14 cellular contexts compared by ENCODE assay signal in the genomic region with DNA sequence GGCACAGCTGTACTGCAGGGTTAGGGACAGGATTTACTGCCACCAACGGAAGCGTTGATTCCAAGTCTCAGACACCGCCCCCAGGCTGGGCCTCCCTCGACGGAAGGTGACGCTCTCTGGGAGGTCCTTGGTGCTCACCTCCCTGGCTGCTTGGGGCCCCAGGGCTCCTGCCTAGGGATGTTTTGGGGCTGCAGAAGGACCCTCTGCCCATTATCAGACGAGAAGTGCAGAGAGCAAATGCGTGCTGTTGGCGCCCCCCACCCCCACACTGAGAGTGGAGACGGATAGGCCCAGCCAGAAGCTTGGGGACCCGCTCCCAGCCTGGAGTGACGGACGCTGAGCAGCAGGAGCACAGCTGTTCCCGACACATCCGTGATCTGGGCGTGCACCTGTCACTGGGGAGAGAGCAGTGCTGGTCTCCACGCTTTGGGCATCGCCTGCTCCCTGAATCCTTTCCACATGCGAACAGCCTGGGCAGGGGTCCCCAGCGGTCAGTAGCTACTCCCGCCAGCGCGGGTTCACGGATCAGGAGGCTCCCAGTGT. TPM values are rescaled to one million over a fixed set of nuclear protein-coding genes. Genes with fewer than 3 reads are reported as not detected.
DNase-seq lines count a peak whose midpoint lies in the region; ATAC-seq, FAIRE-seq and TF ChIP-seq lines count a peak whose summit lies in the region.
"Had no signal": no experiment of that assay in that cellular context is flagged by ENCODE, and none has a peak within 500 bp of the region (broad histone marks: within the 10 kb centered on the region; RNA-seq: fewer than 3 reads in every experiment).

No MANE protein-coding gene starts in this region.

- TF ChIP-seq CTCF in breast epithelium (IDR thresholded peaks at IDR 0.05) (no peak), mammary epithelial cell (conservative IDR thresholded peaks at IDR 0.05 in 1 of 2, IDR thresholded peaks at IDR 0.05 in 1 of 2; ENCODE audit: extremely low read depth in 1 of 2, insufficient read depth in 1 of 2, low read depth in 1 of 2, low read length in 2 of 2) (no peak), thoracic aorta (IDR thresholded peaks at IDR 0.05) (no peak), foreskin keratinocyte (conservative IDR thresholded peaks at IDR 0.05) (no peak)

- no peak overlapping the region for H3K4me2 ChIP-seq in mammary epithelial cell (ENCODE audit: insufficient read depth, low read depth, low read length)

- no TSS peak for BruUV-seq in mammary epithelial cell (replicated peaks; lab: Mats Ljungman, UMichigan)

- H3K27me3 ChIP-seq in breast epithelium = peaks cover 0 to 10% of the 10 kb centered on the region in 2 donors
- H3K27me3 ChIP-seq in mammary epithelial cell (ENCODE audit: insufficient read depth, low read length) = peaks cover 18% of the 10 kb centered on the region
- no peaks in the 10 kb centered on the region for H3K27me3 ChIP-seq in thoracic aorta (replicated peaks; ENCODE audit: insufficient read depth)
- H3K27me3 ChIP-seq in small intestine (ENCODE audit: control insufficient read depth in 2 of 2, insufficient read depth in 2 of 2, low read length in 2 of 2) = peaks cover 3 to 12% of the 10 kb centered on the region in 2 donors
- H3K27me3 ChIP-seq in foreskin keratinocyte = peaks cover 42% of the 10 kb centered on the region

- H3K27me3 Mint-ChIP-seq in naive thymus-derived CD8-positive, alpha-beta T cell = peaks cover 0 to 6% (median 0%) of the 10 kb centered on the region in 5 donors

- peaks cover 3% of the 10 kb centered on the region for H4K20me1 ChIP-seq in mammary epithelial cell (ENCODE audit: insufficient read depth, low read length)

- H3K79me2 ChIP-seq in mammary epithelial cell (ENCODE audit: insufficient read depth, low read length) = no peaks in the 10 kb centered on the region

- H3K9me3 ChIP-seq in breast epithelium (no peaks in the 10 kb centered on the region), mammary epithelial cell (replicated peaks; ENCODE audit: insufficient read depth, low read length) (peaks cover 4% of the 10 kb centered on the region), thoracic aorta (no peaks in the 10 kb centered on the region), small intestine (ENCODE audit: control insufficient read depth, low read depth) (no peaks in the 10 kb centered on the region)

- in situ Hi-C loops in mammary epithelial cell (cut with MboI; ENCODE audit: low sequenced_read_pairs in 2 of 2) = no loop called here

- peak overlapping the region in 2 of 10 donors; percentile 63 to 72 for H3K27ac Mint-ChIP-seq in naive thymus-derived CD8-positive, alpha-beta T cell
- H3K27ac Mint-ChIP-seq: T-helper 1 cell treated with Interleukin-12 subunit alpha and Interleukin-12 subunit beta and Interleukin-4 antibody, amounts not matched to agents 30 μg/mL and 1 μg/mL, for 36 hours had no signal

- dilution Hi-C loops in mammary epithelial cell (cut with HindIII; ENCODE audit: low sequenced_read_pairs) = loop anchor here (5.0 to 10.0 kb wide), 9 partner anchors 39 to 401 kb away; no protein-coding TSS in a partner anchor

- H3K4me3 ChIP-seq in breast epithelium = no peak overlapping the region
- no peak overlapping the region for H3K4me3 ChIP-seq in mammary epithelial cell (replicated peaks in 1 of 3; ENCODE audit: insufficient read depth in 1 of 3, low read depth in 2 of 3, low read length in 3 of 3)
- H3K4me3 ChIP-seq in thoracic aorta = peak overlapping the region; percentile 48
- no peak overlapping the region for H3K4me3 ChIP-seq in small intestine (ENCODE audit: low read depth in 1 of 2, low read length in 2 of 2)
- H3K4me3 ChIP-seq: cardiac muscle cell had no signal

- intact Hi-C loops in breast epithelium (cut with DNase I; ENCODE audit: low total_unique reads) = no loop called here
- intact Hi-C loops in mammary epithelial cell (cut with micrococcal nuclease) = loop anchor here (10.0 kb wide), 1 partner anchor 58 kb away; no protein-coding TSS in a partner anchor

- H3K27ac ChIP-seq in breast epithelium (peak overlapping the region; percentile 76 to 87), mammary epithelial cell (ENCODE audit: insufficient read depth, low read depth, low read length) (no peak overlapping the region), thoracic aorta (peak overlapping the region; percentile 86 to 98), small intestine (ENCODE audit: low read depth in 1 of 2, low read length in 1 of 2) (no peak overlapping the region), foreskin keratinocyte (no peak overlapping the region)
- H3K27ac ChIP-seq: cardiac muscle cell had no signal

- H3K4me3 Mint-ChIP-seq in naive thymus-derived CD8-positive, alpha-beta T cell = no peak overlapping the region
- H3K4me3 Mint-ChIP-seq: T-helper 1 cell treated with Interleukin-12 subunit alpha and Interleukin-12 subunit beta and Interleukin-4 antibody, amounts not matched to agents 30 μg/mL and 1 μg/mL, for 36 hours had no signal

- H3K36me3 Mint-ChIP-seq in naive thymus-derived CD8-positive, alpha-beta T cell = peaks cover 0 to 2% (median 0%) of the 10 kb centered on the region in 3 donors

- POLR2A ChIA-PET in naive thymus-derived CD8-positive, alpha-beta T cell (lab: Charles Lee) = interaction anchor here (0.5 to 1.2 kb wide), 2 partner anchors 21 to 170 kb away, joined by 3 to 6 read pairs; no protein-coding TSS in a partner anchor

- no peak for DNase-seq in breast epithelium (ENCODE audit: low spot score in 2 of 2)
- DNase-seq in mammary epithelial cell = no peak
- DNase-seq in activated naive CD4-positive, alpha-beta T cell treated with anti-CD3 and anti-CD28 coated beads, Interleukin-2, amount 50 U/mL, for 16 hours = peak; percentile 53
- peak in 2 of 10 donors; percentile 39 to 43 for DNase-seq in naive thymus-derived CD8-positive, alpha-beta T cell
- no peak for DNase-seq in thoracic aorta (ENCODE audit: low spot score)
- DNase-seq in small intestine = no peak
- DNase-seq in T1000 (lab: John Stamatoyannopoulos, UW) = no peak
- no peak for DNase-seq in foreskin keratinocyte
- DNase-seq: activated gamma-delta T cell treated with Interleukin-2 at 50 U/mL for 16 hours, foreskin melanocyte, NCI-H2107 had no signal

- H3K36me3 ChIP-seq in breast epithelium = no peaks in the 10 kb centered on the region
- no peaks in the 10 kb centered on the region for H3K36me3 ChIP-seq in mammary epithelial cell (ENCODE audit: insufficient read depth, low read length)
- H3K36me3 ChIP-seq in thoracic aorta = no peaks in the 10 kb centered on the region
- H3K36me3 ChIP-seq in small intestine (ENCODE audit: control insufficient read depth in 2 of 2, insufficient read depth in 2 of 2, low read length in 2 of 2) = no peaks in the 10 kb centered on the region
- H3K36me3 ChIP-seq: cardiac muscle cell had no signal

- H3K9me3 Mint-ChIP-seq in naive thymus-derived CD8-positive, alpha-beta T cell = peaks cover 0 to 2% (median 0%) of the 10 kb centered on the region in 9 donors
- H3K9me3 Mint-ChIP-seq: T-helper 1 cell treated with Interleukin-12 subunit alpha and Interleukin-12 subunit beta and Interleukin-4 antibody, amounts not matched to agents 30 μg/mL and 1 μg/mL, for 36 hours had no signal

- WGBS in mammary epithelial cell (ENCODE audit: low coverage, missing lambda C conversion rate) = 88% methylated on average over 17 of the region's 24 CpGs
- WGBS in small intestine, 3 donors = 63 to 79% (median 72%) methylated on average over 24 of the region's 24 CpGs

- FAIRE-seq in small intestine (lab: Jason Lieb, UNC) = no peak

- H3K4me1 Mint-ChIP-seq in naive thymus-derived CD8-positive, alpha-beta T cell = peaks cover 10 to 39% (median 18%) of the 10 kb centered on the region in 4 donors

- ATAC-seq in naive thymus-derived CD8-positive, alpha-beta T cell = peak; percentile 45 to 73
- no peak for ATAC-seq in thoracic aorta (ENCODE audit: insufficient number of reproducible peaks, low FRiP score, low read depth)
- no peak for ATAC-seq in foreskin keratinocyte

- TF ChIP-seq POLR2A in breast epithelium (IDR thresholded peaks at IDR 0.05) = no peak

- peaks cover 5 to 15% of the 10 kb centered on the region in 2 donors for H3K4me1 ChIP-seq in breast epithelium
- H3K4me1 ChIP-seq in mammary epithelial cell (ENCODE audit: insufficient read depth, low read length) = peaks cover 4% of the 10 kb centered on the region
- H3K4me1 ChIP-seq in thoracic aorta (ENCODE audit: control insufficient read depth in 1 of 2, low read depth in 2 of 2) = peaks cover 21 to 51% of the 10 kb centered on the region in 2 donors
- H3K4me1 ChIP-seq in small intestine (ENCODE audit: control insufficient read depth in 2 of 2, insufficient read depth in 1 of 2, low read depth in 1 of 2, low read length in 1 of 2) = no peaks in the 10 kb centered on the region
- H3K4me1 ChIP-seq in foreskin keratinocyte = no peaks in the 10 kb centered on the region

- H2AFZ ChIP-seq in mammary epithelial cell (ENCODE audit: low read depth, low read length) = no peak overlapping the region

- no peak overlapping the region for H3K9ac ChIP-seq in mammary epithelial cell (ENCODE audit: insufficient read depth, low read length)

- CTCF ChIA-PET in mammary epithelial cell (lab: Charles Lee; ENCODE audit: low non-redundant PET) = no interaction called here

RNA-seq across cellular contexts. Expression of gene SOX8, which starts 5.1 kb away (rescaled TPM):
- total RNA-seq in breast epithelium = 1 to 10 TPM in 2 of 3 donors, under 1 TPM in 1; 0.32 to 6.6 (median 1.3) TPM
- under 1 TPM in 1 of 2 donors, not detected in 1; under 0.01 TPM for total RNA-seq in mammary epithelial cell
- not detected for polyA plus RNA-seq in mammary epithelial cell
- polyA minus RNA-seq in mammary epithelial cell = not detected
- total RNA-seq in naive thymus-derived CD8-positive, alpha-beta T cell = 1 to 10 TPM; 3.0 to 4.3 TPM
- 1 to 10 TPM; 1.3 to 5.1 (median 1.3) TPM for polyA plus RNA-seq in naive thymus-derived CD8-positive, alpha-beta T cell
- total RNA-seq in thoracic aorta = 10 to 100 TPM in 1 of 2 donors, 1 to 10 TPM in 1; 5.7 to 10.1 TPM
- 1 to 10 TPM in 1 of 3 donors, under 1 TPM in 1, not detected in 1; 0.27 to 1.0 TPM for polyA plus RNA-seq in small intestine
- not detected in 2 replicates for total RNA-seq in foreskin keratinocyte
- not detected in 2 replicates for polyA plus RNA-seq in foreskin keratinocyte
- total RNA-seq: RPMI7951 had no signal

RNA-seq across cellular contexts. Expression of gene LMF1, which starts 5.7 kb away (rescaled TPM):
- 10 to 100 TPM; 14.1 to 26.4 (median 21.4) TPM for total RNA-seq in breast epithelium
- 10 to 100 TPM; 11.0 to 25.3 TPM for total RNA-seq in mammary epithelial cell
- polyA plus RNA-seq in mammary epithelial cell = 9.7 TPM
- 7.8 TPM for polyA minus RNA-seq in mammary epithelial cell
- total RNA-seq in naive thymus-derived CD8-positive, alpha-beta T cell = 10 to 100 TPM; 40.7 to 45.1 TPM
- 10 to 100 TPM; 12.2 to 13.6 (median 12.9) TPM for polyA plus RNA-seq in naive thymus-derived CD8-positive, alpha-beta T cell
- 10 to 100 TPM; 47.1 to 49.3 TPM for total RNA-seq in thoracic aorta
- polyA plus RNA-seq in small intestine = 1 to 10 TPM; 8.2 to 9.4 (median 8.9) TPM
- 2.5 and 3.5 TPM in 2 replicates for total RNA-seq in foreskin keratinocyte
- 3.7 and 4.3 TPM in 2 replicates for polyA plus RNA-seq in foreskin keratinocyte

Comparison
In these comparisons a context has a peak if more than half of its experiments do, and no peak if none do; other contexts are left out.
1. H3K27ac ChIP-seq: peak in breast epithelium (2 of 2) and thoracic aorta (2 of 2); none in mammary epithelial cell (single experiment), small intestine (0 of 2) and foreskin keratinocyte (single experiment).
2. ATAC-seq: peak in naive thymus-derived CD8-positive, alpha-beta T cell (2 of 2); none in thoracic aorta (single experiment) and foreskin keratinocyte (single experiment).